ENCODE assay signal across 1 cellular context in genomic region chr1:228351850-228352249, GRCh38.
TF ChIP-seq lines count a peak whose summit lies in the region.

No MANE protein-coding gene starts in this region.

TF ChIP-seq in HepG2, 621 proteins besides CTCF, POLR2A, EP300 and RAD21:
- no peak for TF ChIP-seq HDAC6 (IDR thresholded peaks at IDR 0.05; ENCODE audit: low read depth, low read length)
- TF ChIP-seq SMAD9 (CRISPR knock-in tag; IDR thresholded peaks at IDR 0.05) = no peak
- no peak for TF ChIP-seq ZFP36L2 (CRISPR knock-in tag; IDR thresholded peaks at IDR 0.05)
- TF ChIP-seq SNRNP70 (IDR thresholded peaks at IDR 0.05; ENCODE audit: low read depth, low read length) = no peak
